ENCODE assay signal across 9 cellular contexts in the genomic region with DNA sequence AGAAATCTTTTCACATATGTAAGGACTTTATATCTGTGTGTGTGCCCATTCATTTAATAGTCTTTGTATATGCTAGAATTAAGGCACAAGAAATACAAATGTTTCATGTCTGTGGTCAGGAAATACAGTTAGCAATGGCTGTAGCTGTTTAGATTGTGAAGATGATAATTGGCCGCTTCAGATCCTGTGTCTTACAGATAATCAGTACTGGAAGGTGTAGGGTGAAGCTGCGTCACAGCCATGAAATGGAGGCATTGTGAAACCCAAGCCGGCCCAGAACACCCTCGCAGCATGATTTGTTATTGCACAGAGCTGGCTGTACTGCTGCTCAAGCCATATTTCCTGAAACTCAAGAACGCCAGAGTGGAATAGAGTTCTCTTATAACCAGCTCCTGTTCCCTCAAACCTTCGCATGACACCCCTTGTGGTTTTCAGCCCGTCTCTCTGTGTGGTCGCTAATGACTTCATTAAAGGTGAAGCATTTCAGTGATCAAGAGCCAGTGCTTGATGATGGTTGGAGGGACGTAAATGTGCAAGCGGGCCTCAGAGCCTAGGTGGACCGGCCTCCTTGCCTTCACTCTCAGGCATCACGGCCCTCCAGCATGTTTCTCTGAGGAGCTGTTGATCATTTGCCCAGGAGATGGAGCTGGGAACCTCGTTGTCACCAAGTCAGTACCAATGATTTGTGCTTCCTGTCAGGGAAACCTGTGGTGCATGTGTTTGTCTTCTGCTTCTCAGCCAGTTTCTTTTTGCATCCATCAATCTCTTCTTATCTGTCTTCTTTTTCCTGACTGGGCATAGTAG.
DNase-seq lines count a peak whose midpoint lies in the region; ATAC-seq and TF ChIP-seq lines count a peak whose summit lies in the region.
"Had no signal": no experiment of that assay in that cellular context is flagged by ENCODE, and none has a peak within 500 bp of the region (broad histone marks: within the 10 kb centered on the region; RNA-seq: fewer than 3 reads in every experiment).

No MANE protein-coding gene starts in this region.

- no peaks in the 10 kb centered on the region for H3K9me3 Mint-ChIP-seq in CD8-positive, alpha-beta memory T cell

- no peak for TF ChIP-seq CTCF in colonic mucosa (IDR thresholded peaks at IDR 0.05)

- intact Hi-C loops in colonic mucosa (cut with DNase I): no loop called here

- H3K9ac ChIP-seq in colonic mucosa (ENCODE audit: low read depth in 2 of 2, low read length in 2 of 2): no peak overlapping the region

- CTCF ChIA-PET in CD8-positive, alpha-beta memory T cell (lab: Charles Lee): interaction anchor here (0.6 to 3.7 kb wide), 18 partner anchors 14 to 218 kb away, joined by 3 to 70 read pairs (median 4); partner anchors contain the start of gene IQGAP2

- no peaks in the 10 kb centered on the region for H3K27me3 ChIP-seq in CD8-positive, alpha-beta memory T cell (ENCODE audit: insufficient read depth, low read length, poor library complexity, severe bottlenecking)
- no peaks in the 10 kb centered on the region for H3K27me3 ChIP-seq in colonic mucosa

- no peaks in the 10 kb centered on the region for H3K9me3 ChIP-seq in CD8-positive, alpha-beta memory T cell (ENCODE audit: low read length)
- H3K9me3 ChIP-seq in colonic mucosa: no peaks in the 10 kb centered on the region

- POLR2A ChIA-PET in CD8-positive, alpha-beta memory T cell (lab: Charles Lee): interaction anchor here (1.0 to 3.1 kb wide), 6 partner anchors 70 to 217 kb away, joined by 3 to 58 read pairs (median 5); partner anchors contain the start of gene IQGAP2

- ATAC-seq in HG02938 (IDR thresholded peaks at IDR 0.05; ENCODE audit: unreplicated experiment) (no peak), GM21619 (IDR thresholded peaks at IDR 0.05; ENCODE audit: unreplicated experiment) (no peak), HG02885 (IDR thresholded peaks at IDR 0.05; ENCODE audit: poor library complexity, unreplicated experiment) (no peak)

- peak overlapping the region; percentile 63 to 90 (median 80) for H3K4me3 Mint-ChIP-seq in CD8-positive, alpha-beta memory T cell

- no peaks in the 10 kb centered on the region for H3K36me3 Mint-ChIP-seq in CD8-positive, alpha-beta memory T cell

- H3K27ac Mint-ChIP-seq in CD8-positive, alpha-beta memory T cell: peak overlapping the region; percentile 90 to 99 (median 98)

- peaks cover 76% of the 10 kb centered on the region for H3K4me1 ChIP-seq in CD8-positive, alpha-beta memory T cell (ENCODE audit: insufficient read depth, low read length)
- peaks cover 19% of the 10 kb centered on the region for H3K4me1 ChIP-seq in colonic mucosa

- H3K4me3 ChIP-seq in CD8-positive, alpha-beta memory T cell (ENCODE audit: low read length): peak overlapping the region; percentile 37
- no peak overlapping the region for H3K4me3 ChIP-seq in colonic mucosa

- H3K4me1 Mint-ChIP-seq in CD8-positive, alpha-beta memory T cell: peaks cover 87 to 98% (median 96%) of the 10 kb centered on the region in 3 donors

- H3K36me3 ChIP-seq in CD8-positive, alpha-beta memory T cell (ENCODE audit: insufficient read depth, low read length): no peaks in the 10 kb centered on the region
- no peaks in the 10 kb centered on the region for H3K36me3 ChIP-seq in colonic mucosa

- H3K27ac ChIP-seq in CD8-positive, alpha-beta memory T cell (ENCODE audit: low read depth, low read length): peak overlapping the region; percentile 87
- peak overlapping the region; percentile 10 for H3K27ac ChIP-seq in colonic mucosa

- DNase-seq in CD8-positive, alpha-beta memory T cell: peak; percentile 50 to 82 (median 68)
- DNase-seq in activated CD4-positive, CD25-positive, alpha-beta regulatory T cell (lab: John Stamatoyannopoulos, UW): peak in 3 of 4 experiments; percentile 14 to 37 (median 28)
- DNase-seq in colonic mucosa (no peak), NOMO-1 treated with DMSO at 0.1 percent for 48 hours (lab: John Stamatoyannopoulos, UW; ENCODE audit: unreplicated experiment) (no peak)
- peak; percentile 47 to 58 (median 49) for DNase-seq in stimulated activated CD4-positive, alpha-beta T cell treated with anti-CD3 and anti-CD28 coated beads, Interleukin-12 subunit alpha, Interleukin-12 subunit beta, amount 100 ng/mL, for 48 hours (ENCODE audit: low read depth in 2 of 3, low spot score in 1 of 3)
- DNase-seq: NCI-H510A had no signal

- no peaks in the 10 kb centered on the region for H3K27me3 Mint-ChIP-seq in CD8-positive, alpha-beta memory T cell

Comparison
In these comparisons a context has a peak if more than half of its experiments do, and no peak if none do; other contexts are left out.
1. DNase-seq: peak in CD8-positive, alpha-beta memory T cell (5 of 5), activated CD4-positive, CD25-positive, alpha-beta regulatory T cell (3 of 4) and stimulated activated CD4-positive, alpha-beta T cell treated with anti-CD3 and anti-CD28 coated beads, Interleukin-12 subunit alpha, Interleukin-12 subunit beta, amount 100 ng/mL, for 48 hours (3 of 3); none in colonic mucosa (single experiment) and NOMO-1 treated with DMSO at 0.1 percent for 48 hours (single experiment).